Comparison of ENCODE assay signal across 1 cellular context in genomic region chr3:105719791-105720190, GRCh38.
TF ChIP-seq lines count a peak whose summit lies in the region.

No MANE protein-coding gene starts in this region.

TF ChIP-seq in IMR-90, 13 proteins besides CTCF, POLR2A, EP300 and RAD21 (continued from another document):
- TF ChIP-seq, protein P1, sequence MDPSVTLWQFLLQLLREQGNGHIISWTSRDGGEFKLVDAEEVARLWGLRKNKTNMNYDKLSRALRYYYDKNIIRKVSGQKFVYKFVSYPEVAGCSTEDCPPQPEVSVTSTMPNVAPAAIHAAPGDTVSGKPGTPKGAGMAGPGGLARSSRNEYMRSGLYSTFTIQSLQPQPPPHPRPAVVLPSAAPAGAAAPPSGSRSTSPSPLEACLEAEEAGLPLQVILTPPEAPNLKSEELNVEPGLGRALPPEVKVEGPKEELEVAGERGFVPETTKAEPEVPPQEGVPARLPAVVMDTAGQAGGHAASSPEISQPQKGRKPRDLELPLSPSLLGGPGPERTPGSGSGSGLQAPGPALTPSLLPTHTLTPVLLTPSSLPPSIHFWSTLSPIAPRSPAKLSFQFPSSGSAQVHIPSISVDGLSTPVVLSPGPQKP (IDR thresholded peaks at IDR 0.05; ENCODE audit: borderline replicate concordance, low read depth, low read length), result no peak
- TF ChIP-seq RCOR1 (IDR thresholded peaks at IDR 0.05; ENCODE audit: insufficient replicate concordance, low read length) (no peak), CHD1 (IDR thresholded peaks at IDR 0.05; ENCODE audit: low read depth, low read length) (no peak), SMC3 (IDR thresholded peaks at IDR 0.05; ENCODE audit: low read depth, low read length) (no peak), BHLHE40 (IDR thresholded peaks at IDR 0.05; ENCODE audit: low read depth, low read length) (no peak), NFE2L2 (IDR thresholded peaks at IDR 0.05; ENCODE audit: low read depth, low read length) (peak; percentile 89), FOS (IDR thresholded peaks at IDR 0.05; ENCODE audit: low read depth, low read length) (no peak), MXI1 (IDR thresholded peaks at IDR 0.05; ENCODE audit: borderline replicate concordance, low read depth, low read length) (no peak)
- TF ChIP-seq, protein P2, sequence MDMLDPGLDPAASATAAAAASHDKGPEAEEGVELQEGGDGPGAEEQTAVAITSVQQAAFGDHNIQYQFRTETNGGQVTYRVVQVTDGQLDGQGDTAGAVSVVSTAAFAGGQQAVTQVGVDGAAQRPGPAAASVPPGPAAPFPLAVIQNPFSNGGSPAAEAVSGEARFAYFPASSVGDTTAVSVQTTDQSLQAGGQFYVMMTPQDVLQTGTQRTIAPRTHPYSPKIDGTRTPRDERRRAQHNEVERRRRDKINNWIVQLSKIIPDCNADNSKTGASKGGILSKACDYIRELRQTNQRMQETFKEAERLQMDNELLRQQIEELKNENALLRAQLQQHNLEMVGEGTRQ (IDR thresholded peaks at IDR 0.05; ENCODE audit: low read depth, low read length), result no peak
